In genomic region chr3:180989291-180990163, GRCh38 we compare ENCODE assay signal across 8 cellular contexts. TPM values are rescaled to one million over a fixed set of nuclear protein-coding genes. Genes with fewer than 3 reads are reported as not detected.
DNase-seq lines count a peak whose midpoint lies in the region; ATAC-seq and TF ChIP-seq lines count a peak whose summit lies in the region.

Gene DNAJC19 (minus strand): TSS chr3:180989736. CDS start chr3:180989602, 134 bp downstream.

- peak; percentile 92 for DNase-seq in DMS153 treated with DMSO at 0.1 percent for 48 hours (lab: John Stamatoyannopoulos, UW; ENCODE audit: unreplicated experiment)
- DNase-seq in KBM-7: peak; percentile 97
- DNase-seq in activated T-cell treated with anti-CD3 and anti-CD28 coated beads, Interleukin-2, amount 50 U/mL, for 24 hours: peak; percentile 90
- DNase-seq in erythroblast (lab: John Stamatoyannopoulos, UW): peak; percentile 95 to 98
- DNase-seq in stimulated activated CD8-positive, alpha-beta memory T cell treated with anti-CD3 and anti-CD28 coated beads, Interleukin-4, amount 100 ng/mL, for 48 hours: peak; percentile 90

- no peaks in the 10 kb centered on the region for H3K27me3 ChIP-seq in mucosa of rectum (ENCODE audit: control insufficient read depth in 2 of 2, insufficient read depth in 2 of 2, low read length in 2 of 2)

- peak; percentile 98 for ATAC-seq in GM21717 (IDR thresholded peaks at IDR 0.05; ENCODE audit: unreplicated experiment)

- peak; percentile 90 for TF ChIP-seq POLR2A in erythroblast (IDR thresholded peaks at IDR 0.05; ENCODE audit: low read length)

- H3K4me3 Mint-ChIP-seq in activated T-cell treated with anti-CD3 and anti-CD28 coated beads, Interleukin-2, amount 50 U/mL, for 24 hours: peak within 1 kb of the TSS; percentile 92

- H3K4me1 ChIP-seq in mucosa of rectum (ENCODE audit: control insufficient read depth in 2 of 2, insufficient read depth in 2 of 2, low read length in 2 of 2): peaks cover 0 to 7% of the 10 kb centered on the region in 2 donors

- H3K27me3 Mint-ChIP-seq in activated T-cell treated with anti-CD3 and anti-CD28 coated beads, Interleukin-2, amount 50 U/mL, for 24 hours: no peaks in the 10 kb centered on the region

- peak within 1 kb of the TSS; percentile 79 to 86 for H3K27ac ChIP-seq in mucosa of rectum (ENCODE audit: low read depth in 2 of 2, low read length in 2 of 2)

- H3K9me3 Mint-ChIP-seq in activated T-cell treated with anti-CD3 and anti-CD28 coated beads, Interleukin-2, amount 50 U/mL, for 24 hours: no peaks in the 10 kb centered on the region

- H3K9ac ChIP-seq in mucosa of rectum (ENCODE audit: low read depth in 1 of 2, low read length in 2 of 2): peak within 1 kb of the TSS; percentile 85

- in situ Hi-C loops in KBM-7 (cut with MboI; ENCODE audit: low pct_unique_long_range_greater_than_20kb, low sequenced_read_pairs): no loop called here

- no peaks in the 10 kb centered on the region for H3K9me3 ChIP-seq in mucosa of rectum (ENCODE audit: control insufficient read depth in 2 of 2, low read length in 2 of 2)

- H3K36me3 ChIP-seq in mucosa of rectum (ENCODE audit: control insufficient read depth in 2 of 2, insufficient read depth in 2 of 2, low read length in 2 of 2): peaks cover 8 to 11% of the 10 kb centered on the region in 2 donors

- H3K4me1 Mint-ChIP-seq in activated T-cell treated with anti-CD3 and anti-CD28 coated beads, Interleukin-2, amount 50 U/mL, for 24 hours (ENCODE audit: low read depth): peaks cover 43% of the 10 kb centered on the region

- H3K36me3 Mint-ChIP-seq in activated T-cell treated with anti-CD3 and anti-CD28 coated beads, Interleukin-2, amount 50 U/mL, for 24 hours (ENCODE audit: low read depth): peaks cover 42% of the 10 kb centered on the region

- H3K27ac Mint-ChIP-seq in activated T-cell treated with anti-CD3 and anti-CD28 coated beads, Interleukin-2, amount 50 U/mL, for 24 hours: peak within 1 kb of the TSS; percentile 97

- H3K4me3 ChIP-seq in mucosa of rectum (ENCODE audit: low read length in 2 of 2): peak within 1 kb of the TSS; percentile 96 to 97

TF ChIP-seq in PFSK-1, 5 proteins besides CTCF, POLR2A, EP300 and RAD21:
- TF ChIP-seq SIN3A (IDR thresholded peaks at IDR 0.05; ENCODE audit: borderline replicate concordance, insufficient read depth, low read length) (no peak), FOXP2 (optimal IDR thresholded peaks at IDR 0.05; ENCODE audit: borderline replicate concordance, extremely low read depth, extremely low read length, insufficient read depth) (peak; percentile 76), TAF1 (IDR thresholded peaks at IDR 0.05; ENCODE audit: borderline replicate concordance, insufficient read depth, low read length) (peak; percentile 87), POLR2AphosphoS5 (IDR thresholded peaks at IDR 0.05; ENCODE audit: low read depth, low read length) (peak; percentile 88)
- TF ChIP-seq, protein P1, sequence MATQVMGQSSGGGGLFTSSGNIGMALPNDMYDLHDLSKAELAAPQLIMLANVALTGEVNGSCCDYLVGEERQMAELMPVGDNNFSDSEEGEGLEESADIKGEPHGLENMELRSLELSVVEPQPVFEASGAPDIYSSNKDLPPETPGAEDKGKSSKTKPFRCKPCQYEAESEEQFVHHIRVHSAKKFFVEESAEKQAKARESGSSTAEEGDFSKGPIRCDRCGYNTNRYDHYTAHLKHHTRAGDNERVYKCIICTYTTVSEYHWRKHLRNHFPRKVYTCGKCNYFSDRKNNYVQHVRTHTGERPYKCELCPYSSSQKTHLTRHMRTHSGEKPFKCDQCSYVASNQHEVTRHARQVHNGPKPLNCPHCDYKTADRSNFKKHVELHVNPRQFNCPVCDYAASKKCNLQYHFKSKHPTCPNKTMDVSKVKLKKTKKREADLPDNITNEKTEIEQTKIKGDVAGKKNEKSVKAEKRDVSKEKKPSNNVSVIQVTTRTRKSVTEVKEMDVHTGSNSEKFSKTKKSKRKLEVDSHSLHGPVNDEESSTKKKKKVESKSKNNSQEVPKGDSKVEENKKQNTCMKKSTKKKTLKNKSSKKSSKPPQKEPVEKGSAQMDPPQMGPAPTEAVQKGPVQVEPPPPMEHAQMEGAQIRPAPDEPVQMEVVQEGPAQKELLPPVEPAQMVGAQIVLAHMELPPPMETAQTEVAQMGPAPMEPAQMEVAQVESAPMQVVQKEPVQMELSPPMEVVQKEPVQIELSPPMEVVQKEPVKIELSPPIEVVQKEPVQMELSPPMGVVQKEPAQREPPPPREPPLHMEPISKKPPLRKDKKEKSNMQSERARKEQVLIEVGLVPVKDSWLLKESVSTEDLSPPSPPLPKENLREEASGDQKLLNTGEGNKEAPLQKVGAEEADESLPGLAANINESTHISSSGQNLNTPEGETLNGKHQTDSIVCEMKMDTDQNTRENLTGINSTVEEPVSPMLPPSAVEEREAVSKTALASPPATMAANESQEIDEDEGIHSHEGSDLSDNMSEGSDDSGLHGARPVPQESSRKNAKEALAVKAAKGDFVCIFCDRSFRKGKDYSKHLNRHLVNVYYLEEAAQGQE (IDR thresholded peaks at IDR 0.05; ENCODE audit: insufficient read depth in 1 of 2, low read depth in 2 of 2, low read length in 2 of 2): no peak

RNA-seq across cellular contexts. Expression of gene DNAJC19, which starts in this region (rescaled TPM):
- 28.6 TPM for polyA plus RNA-seq in PFSK-1 (2012; ENCODE audit: insufficient read length, low read depth)

Comparison
In these comparisons a context has a peak if more than half of its experiments do, and no peak if none do; other contexts are left out.
1. Peak in every context shown above with its lines: DNase-seq, ATAC-seq, H3K4me3 ChIP-seq and H3K27ac ChIP-seq.